1 cellular context compared by ENCODE assay signal in the genomic region with DNA sequence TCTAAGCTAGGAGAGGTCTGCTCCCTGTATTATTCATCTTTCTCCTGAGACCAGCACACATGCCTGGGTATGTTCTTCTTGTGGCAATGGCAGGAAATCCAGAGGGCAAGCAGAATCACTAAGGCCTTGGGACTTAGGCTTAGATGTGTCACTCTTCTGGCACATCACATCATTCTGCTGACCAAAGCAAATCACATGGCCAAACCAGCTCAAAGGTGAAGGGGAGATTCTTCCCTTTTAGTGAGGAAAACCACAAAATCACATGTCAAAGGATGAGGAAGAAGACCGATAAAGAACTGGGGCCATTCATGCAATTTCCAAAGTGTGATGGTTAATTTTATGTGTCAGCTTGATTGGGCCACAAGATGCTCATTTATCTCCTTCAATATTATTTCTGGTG.
TF ChIP-seq lines count a peak whose summit lies in the region.

No MANE protein-coding gene starts in this region.

TF ChIP-seq in GM23338, 12 proteins besides CTCF, POLR2A, EP300 and RAD21 (continued from another document):
- TF ChIP-seq, protein P1, sequence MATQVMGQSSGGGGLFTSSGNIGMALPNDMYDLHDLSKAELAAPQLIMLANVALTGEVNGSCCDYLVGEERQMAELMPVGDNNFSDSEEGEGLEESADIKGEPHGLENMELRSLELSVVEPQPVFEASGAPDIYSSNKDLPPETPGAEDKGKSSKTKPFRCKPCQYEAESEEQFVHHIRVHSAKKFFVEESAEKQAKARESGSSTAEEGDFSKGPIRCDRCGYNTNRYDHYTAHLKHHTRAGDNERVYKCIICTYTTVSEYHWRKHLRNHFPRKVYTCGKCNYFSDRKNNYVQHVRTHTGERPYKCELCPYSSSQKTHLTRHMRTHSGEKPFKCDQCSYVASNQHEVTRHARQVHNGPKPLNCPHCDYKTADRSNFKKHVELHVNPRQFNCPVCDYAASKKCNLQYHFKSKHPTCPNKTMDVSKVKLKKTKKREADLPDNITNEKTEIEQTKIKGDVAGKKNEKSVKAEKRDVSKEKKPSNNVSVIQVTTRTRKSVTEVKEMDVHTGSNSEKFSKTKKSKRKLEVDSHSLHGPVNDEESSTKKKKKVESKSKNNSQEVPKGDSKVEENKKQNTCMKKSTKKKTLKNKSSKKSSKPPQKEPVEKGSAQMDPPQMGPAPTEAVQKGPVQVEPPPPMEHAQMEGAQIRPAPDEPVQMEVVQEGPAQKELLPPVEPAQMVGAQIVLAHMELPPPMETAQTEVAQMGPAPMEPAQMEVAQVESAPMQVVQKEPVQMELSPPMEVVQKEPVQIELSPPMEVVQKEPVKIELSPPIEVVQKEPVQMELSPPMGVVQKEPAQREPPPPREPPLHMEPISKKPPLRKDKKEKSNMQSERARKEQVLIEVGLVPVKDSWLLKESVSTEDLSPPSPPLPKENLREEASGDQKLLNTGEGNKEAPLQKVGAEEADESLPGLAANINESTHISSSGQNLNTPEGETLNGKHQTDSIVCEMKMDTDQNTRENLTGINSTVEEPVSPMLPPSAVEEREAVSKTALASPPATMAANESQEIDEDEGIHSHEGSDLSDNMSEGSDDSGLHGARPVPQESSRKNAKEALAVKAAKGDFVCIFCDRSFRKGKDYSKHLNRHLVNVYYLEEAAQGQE (IDR thresholded peaks at IDR 0.05; ENCODE audit: unreplicated experiment): no peak
- TF ChIP-seq STAT1 (IDR thresholded peaks at IDR 0.05; ENCODE audit: unreplicated experiment) (no peak), EZH2phosphoT487 (IDR thresholded peaks at IDR 0.05; ENCODE audit: unreplicated experiment) (no peak), ZNF331 (CRISPR knock-in tag; IDR thresholded peaks at IDR 0.05; ENCODE audit: low read depth) (no peak), EZH2 (IDR thresholded peaks at IDR 0.05; ENCODE audit: low read depth, unreplicated experiment) (no peak), JUNB (IDR thresholded peaks at IDR 0.05; ENCODE audit: unreplicated experiment) (no peak), NANOG (IDR thresholded peaks at IDR 0.05; ENCODE audit: borderline replicate concordance) (no peak), ZNF114 (CRISPR knock-in tag; IDR thresholded peaks at IDR 0.05) (no peak)
